Comparison of ENCODE assay signal across 21 cellular contexts in genomic region chr3:40970067-40970466, GRCh38.
DNase-seq lines count a peak whose midpoint lies in the region; ATAC-seq and TF ChIP-seq lines count a peak whose summit lies in the region.
"Had no signal": no experiment of that assay in that cellular context is flagged by ENCODE, and none has a peak within 500 bp of the region (broad histone marks: within the 10 kb centered on the region; RNA-seq: fewer than 3 reads in every experiment).

No MANE protein-coding gene starts in this region.

- DNase-seq in CD14-positive monocyte (ENCODE audit: low spot score) (no peak), ELR (ENCODE audit: low read depth) (peak; percentile 58), SJSA1 (ENCODE audit: low read depth in 1 of 2, low spot score in 2 of 2) (no peak), memory B cell (ENCODE audit: low spot score in 2 of 2) (no peak), MM.1S (no peak), posterior vena cava (ENCODE audit: low spot score) (no peak)
- DNase-seq: activated CD4-positive, CD25-positive, alpha-beta regulatory T cell treated with anti-CD3 and anti-CD28 coated beads, Interleukin-2, amount 50 U/mL, for 72 hours; activated naive CD4-positive, alpha-beta T cell treated with Interleukin-2 at 50 U/mL for 16 hours; activated T-cell treated with anti-CD3 and anti-CD28 coated beads, Interleukin-2, amount 50 U/mL, for 1 hour; amygdala; CD4-positive, CD25-positive, alpha-beta regulatory T cell; left ventricle myocardium superior; midbrain; naive thymus-derived CD4-positive, alpha-beta T cell; NCI-H1105 treated with DMSO at 0.1 percent for 48 hours; NCI-H2029; NCI-H526; retina; spleen had no signal

- H3K9me2 ChIP-seq in MM.1S (replicated peaks; ENCODE audit: insufficient read depth, low read length), result no peaks in the 10 kb centered on the region

- no peak overlapping the region for H3K9ac ChIP-seq in MM.1S (ENCODE audit: low read length)

- H3K9me3 Mint-ChIP-seq in CD14-positive monocyte (peaks cover 0 to 10% (median 5%) of the 10 kb centered on the region in 7 donors), memory B cell (peaks cover 8% of the 10 kb centered on the region)

- H3K4me3 ChIP-seq in SJSA1, result no peak overlapping the region
- H3K4me3 ChIP-seq in MM.1S (ENCODE audit: low read length), result no peak overlapping the region
- H3K4me3 ChIP-seq: spleen had no signal

- H3K36me3 ChIP-seq in SJSA1, result no peaks in the 10 kb centered on the region
- no peaks in the 10 kb centered on the region for H3K36me3 ChIP-seq in MM.1S (replicated peaks; ENCODE audit: insufficient read depth, low read length)
- H3K36me3 ChIP-seq: spleen had no signal

- H3K4me2 ChIP-seq in MM.1S (ENCODE audit: low read depth, low read length), result no peak overlapping the region

- no peaks in the 10 kb centered on the region for H4K20me1 ChIP-seq in MM.1S (ENCODE audit: insufficient read depth, low read length)

- peaks cover 0 to 8% (median 3%) of the 10 kb centered on the region in 3 donors for H3K27me3 Mint-ChIP-seq in CD14-positive monocyte (ENCODE audit: low read depth in 3 of 3)
- H3K27me3 Mint-ChIP-seq in memory B cell, result no peaks in the 10 kb centered on the region
- H3K27me3 Mint-ChIP-seq: CD4-positive, CD25-positive, alpha-beta regulatory T cell had no signal

- no peak overlapping the region for H2AFZ ChIP-seq in MM.1S (ENCODE audit: low read length)

- H3K79me2 ChIP-seq in MM.1S (ENCODE audit: low read length), result no peaks in the 10 kb centered on the region

- no peaks in the 10 kb centered on the region for H3K27me3 ChIP-seq in SJSA1 (replicated peaks)
- H3K27me3 ChIP-seq in MM.1S (replicated peaks; ENCODE audit: insufficient read depth, low read length), result no peaks in the 10 kb centered on the region
- H3K27me3 ChIP-seq: spleen had no signal

- peaks cover 21% of the 10 kb centered on the region for H3F3A ChIP-seq in MM.1S (ENCODE audit: insufficient read depth, low read length)

- H3K4me1 Mint-ChIP-seq in CD14-positive monocyte (peaks cover 35% of the 10 kb centered on the region), memory B cell (peaks cover 40% of the 10 kb centered on the region)

- no peak for ATAC-seq in memory B cell (ENCODE audit: low read depth)
- no peak for ATAC-seq in GM18868 (IDR thresholded peaks at IDR 0.05; ENCODE audit: unreplicated experiment)
- ATAC-seq: left ventricle myocardium superior; naive thymus-derived CD4-positive, alpha-beta T cell had no signal

- H3K4me3 Mint-ChIP-seq in CD14-positive monocyte (no peak overlapping the region), memory B cell (no peak overlapping the region)
- H3K4me3 Mint-ChIP-seq: CD4-positive, CD25-positive, alpha-beta regulatory T cell; naive thymus-derived CD4-positive, alpha-beta T cell; T-helper 1 cell treated with Interleukin-12 subunit alpha and Interleukin-12 subunit beta and Interleukin-4 antibody, amounts not matched to agents 30 μg/mL and 1 μg/mL, for 36 hours had no signal

- H3K9me3 ChIP-seq in SJSA1 (replicated peaks) (no peaks in the 10 kb centered on the region), MM.1S (replicated peaks; ENCODE audit: insufficient read depth, low read length) (no peaks in the 10 kb centered on the region)
- H3K9me3 ChIP-seq: spleen had no signal

- H3K27ac ChIP-seq in SJSA1 (peak overlapping the region; percentile 87), MM.1S (ENCODE audit: low read length) (no peak overlapping the region)

- H3K36me3 Mint-ChIP-seq in CD14-positive monocyte (peaks cover 2 to 6% of the 10 kb centered on the region in 2 donors), memory B cell (peaks cover 6% of the 10 kb centered on the region)
- H3K36me3 Mint-ChIP-seq: CD4-positive, CD25-positive, alpha-beta regulatory T cell had no signal

- intact Hi-C loops in CD14-positive monocyte (cut with micrococcal nuclease), result loop anchor here (2.0 to 10.0 kb wide), 4 partner anchors 48 to 235 kb away; partner anchors contain the start of gene CTNNB1 (in 1 of the 2)
- intact Hi-C loops in posterior vena cava (cut with DNase I), result loop anchor here in 1 of 2 donors (5.0 kb wide), 1 partner anchor 383 kb away; no protein-coding TSS in a partner anchor

- no peak for TF ChIP-seq CTCF in CD14-positive monocyte (IDR thresholded peaks at IDR 0.05)
- no peak for TF ChIP-seq CTCF in MM.1S (IDR thresholded peaks at IDR 0.05; ENCODE audit: low read length)

- peak overlapping the region in 4 of 7 donors; percentile 6 to 98 (median 97) for H3K27ac Mint-ChIP-seq in CD14-positive monocyte
- peak overlapping the region; percentile 64 for H3K27ac Mint-ChIP-seq in memory B cell
- H3K27ac Mint-ChIP-seq: T-helper 1 cell treated with Interleukin-12 subunit alpha and Interleukin-12 subunit beta and Interleukin-4 antibody, amounts not matched to agents 30 μg/mL and 1 μg/mL, for 36 hours had no signal

- H3K4me1 ChIP-seq in SJSA1 (replicated peaks), result peaks cover 33% of the 10 kb centered on the region
- H3K4me1 ChIP-seq in MM.1S (ENCODE audit: low read length), result peaks cover 34% of the 10 kb centered on the region
